8 cellular contexts compared by ENCODE assay signal in genomic region chr13:79481685-79482052, GRCh38. TPM values are rescaled to one million over a fixed set of nuclear protein-coding genes. Genes with fewer than 3 reads are reported as not detected.
A peak's percentile ranks its signal among the peaks of the same experiment; 100 is the strongest.
DNase-seq lines count a peak whose midpoint lies in the region; ATAC-seq lines count a peak whose summit lies in the region.

No MANE protein-coding gene starts in this region.

- peak; percentile 35 for ATAC-seq in HG03460 (IDR thresholded peaks at IDR 0.05; ENCODE audit: unreplicated experiment)
- peak; percentile 71 to 76 for ATAC-seq in natural killer cell treated with Interleukin-12 subunit alpha and Interleukin-12 subunit beta and Interleukin-15 and Interleukin-18, amount 100 ng/mL, for 72 hours

- H3K4me3 Mint-ChIP-seq in natural killer cell treated with Interleukin-12 subunit alpha and Interleukin-12 subunit beta and Interleukin-15 and Interleukin-18, amount 100 ng/mL, for 72 hours = peak overlapping the region; percentile 96

- peaks cover 0 to 50% (median 32%) of the 10 kb centered on the region in 5 donors for H3K4me1 ChIP-seq in subcutaneous abdominal adipose tissue (ENCODE audit: control insufficient read depth in 5 of 5, insufficient read depth in 5 of 5, low read length in 5 of 5)

- H3K27ac Mint-ChIP-seq in natural killer cell treated with Interleukin-12 subunit alpha and Interleukin-12 subunit beta and Interleukin-15 and Interleukin-18, amount 100 ng/mL, for 72 hours = peak overlapping the region; percentile 94 to 95

- peaks cover 13% of the 10 kb centered on the region for H3K36me3 Mint-ChIP-seq in natural killer cell treated with Interleukin-12 subunit alpha and Interleukin-12 subunit beta and Interleukin-15 and Interleukin-18, amount 100 ng/mL, for 72 hours

- peak overlapping the region; percentile 64 for H3K27ac ChIP-seq in subcutaneous abdominal adipose tissue (ENCODE audit: low read depth, low read length)

- peak overlapping the region; percentile 78 to 91 (median 86) for H3K9ac ChIP-seq in subcutaneous abdominal adipose tissue (ENCODE audit: low read length in 5 of 5)

- H3K4me1 Mint-ChIP-seq in natural killer cell treated with Interleukin-12 subunit alpha and Interleukin-12 subunit beta and Interleukin-15 and Interleukin-18, amount 100 ng/mL, for 72 hours (ENCODE audit: low read depth in 2 of 2) = peaks cover 44 to 54% of the 10 kb centered on the region in 2 donors

- no peaks in the 10 kb centered on the region for H3K27me3 ChIP-seq in subcutaneous abdominal adipose tissue (ENCODE audit: control insufficient read depth in 5 of 5, insufficient read depth in 4 of 5, low read length in 5 of 5)

- no peaks in the 10 kb centered on the region for H3K36me3 ChIP-seq in subcutaneous abdominal adipose tissue (ENCODE audit: control insufficient read depth in 5 of 5, insufficient read depth in 5 of 5, low read length in 5 of 5)

- H3K9me3 Mint-ChIP-seq in natural killer cell treated with Interleukin-12 subunit alpha and Interleukin-12 subunit beta and Interleukin-15 and Interleukin-18, amount 100 ng/mL, for 72 hours = no peaks in the 10 kb centered on the region

- peaks cover 0 to 2% of the 10 kb centered on the region in 2 donors for H3K27me3 Mint-ChIP-seq in natural killer cell treated with Interleukin-12 subunit alpha and Interleukin-12 subunit beta and Interleukin-15 and Interleukin-18, amount 100 ng/mL, for 72 hours

- H3K4me3 ChIP-seq in subcutaneous abdominal adipose tissue (ENCODE audit: low read depth in 1 of 5, low read length in 5 of 5) = peak overlapping the region; percentile 86 to 97 (median 91)

- H3K9me3 ChIP-seq in subcutaneous abdominal adipose tissue (ENCODE audit: control insufficient read depth in 5 of 5, low read length in 5 of 5) = no peaks in the 10 kb centered on the region

- DNase-seq in activated effector memory CD4-positive, alpha-beta T cell treated with anti-CD3 and anti-CD28 coated beads, Interleukin-2, amount 50 U/mL, for 16 hours = peak; percentile 87
- DNase-seq in activated effector memory CD4-positive, alpha-beta T cell treated with Interleukin-2 at 50 U/mL for 16 hours = no peak
- peak; percentile 82 for DNase-seq in activated CD4-positive, alpha-beta T cell treated with anti-CD3 and anti-CD28 coated beads for 4 hours
- peak; percentile 1 for DNase-seq in effector CD8-positive, alpha-beta T cell (lab: John Stamatoyannopoulos, UW)
- DNase-seq in natural killer cell treated with Interleukin-12 subunit alpha and Interleukin-12 subunit beta and Interleukin-15 and Interleukin-18, amount 100 ng/mL, for 72 hours (ENCODE audit: low spot score) = peak; percentile 68
- no peak for DNase-seq in HCEC 1CT

RNA-seq across cellular contexts. Expression of gene NDFIP2, which starts 0.7 kb away (rescaled TPM):
- total RNA-seq in natural killer cell treated with Interleukin-12 subunit alpha and Interleukin-12 subunit beta and Interleukin-15 and Interleukin-18, amount 100 ng/mL, for 72 hours = 100 to 1,000 TPM in 1 of 2 donors, 10 to 100 TPM in 1; 54.1 to 110 TPM

Comparison
In these comparisons a context has a peak if more than half of its experiments do, and no peak if none do; other contexts are left out.
1. DNase-seq: peak in activated effector memory CD4-positive, alpha-beta T cell treated with anti-CD3 and anti-CD28 coated beads, Interleukin-2, amount 50 U/mL, for 16 hours (single experiment), activated CD4-positive, alpha-beta T cell treated with anti-CD3 and anti-CD28 coated beads for 4 hours (2 of 2), effector CD8-positive, alpha-beta T cell (single experiment) and natural killer cell treated with Interleukin-12 subunit alpha and Interleukin-12 subunit beta and Interleukin-15 and Interleukin-18, amount 100 ng/mL, for 72 hours (single experiment); none in activated effector memory CD4-positive, alpha-beta T cell treated with Interleukin-2 at 50 U/mL for 16 hours (single experiment) and HCEC 1CT (single experiment).